Comparison of ENCODE assay signal across 10 cellular contexts in the genomic region with DNA sequence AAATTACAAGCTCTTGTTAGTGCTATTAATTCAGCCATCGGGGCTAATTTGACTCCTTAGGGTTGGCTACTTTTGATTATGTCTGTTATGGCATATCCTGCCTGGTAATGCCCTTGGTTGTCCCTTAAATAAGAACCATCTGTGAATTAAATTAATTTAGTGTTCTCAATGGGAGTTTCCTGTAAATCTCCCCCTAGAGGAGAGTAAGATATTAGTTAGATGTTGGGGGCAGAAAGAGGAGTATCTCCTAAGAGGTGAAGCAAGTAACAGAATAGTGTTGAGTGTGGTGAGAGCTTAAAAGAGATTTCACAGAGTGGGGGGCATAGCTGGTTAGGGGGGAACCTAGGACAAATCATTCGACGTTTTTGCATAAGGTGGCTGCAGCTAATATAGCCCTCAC.
"Had no signal": no experiment of that assay in that cellular context is flagged by ENCODE, and none has a peak within 500 bp of the region (broad histone marks: within the 10 kb centered on the region; RNA-seq: fewer than 3 reads in every experiment).

No MANE protein-coding gene starts in this region.

- H3K36me3 Mint-ChIP-seq: naive B cell had no signal

- H3K27me3 Mint-ChIP-seq: naive B cell had no signal

- DNase-seq: activated CD4-positive, alpha-beta T cell treated with anti-CD3 and anti-CD28 coated beads, Interleukin-2, amount 50 U/mL, for 1 hour; activated naive CD4-positive, alpha-beta T cell treated with anti-CD3 and anti-CD28 coated beads, Interleukin-2, amount 50 U/mL, for 16 hours; adrenal gland; body of pancreas; cerebellar nuclear complex; glutamatergic neuron; left colon; naive B cell; stomach had no signal

- H3K4me1 Mint-ChIP-seq: naive B cell had no signal

- H3K4me3 Mint-ChIP-seq: naive B cell had no signal

- H3K27ac Mint-ChIP-seq: naive B cell had no signal

- ATAC-seq: body of pancreas, esophagus mucosa, left colon had no signal
